In the genomic region with DNA sequence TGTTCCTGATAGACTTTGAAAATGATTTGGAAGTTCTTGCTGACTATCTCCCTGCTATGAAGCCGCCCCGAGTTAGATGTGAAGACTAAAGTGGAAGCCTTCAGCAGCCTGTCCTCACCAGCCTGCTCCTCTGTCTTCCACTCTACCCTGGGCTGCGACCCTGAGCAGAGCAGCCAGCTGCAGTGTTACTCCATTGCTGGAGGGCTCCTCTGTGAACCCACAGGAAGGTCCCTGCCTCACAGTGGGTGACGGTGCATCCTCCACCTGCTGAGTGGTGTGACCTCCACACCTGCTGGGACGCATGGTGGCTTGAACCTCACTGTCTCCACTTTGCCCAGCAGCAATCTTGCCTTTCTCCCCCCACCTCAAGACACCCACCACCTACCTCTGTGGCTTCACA, we compare ENCODE assay signal across 1 cellular context.
TF ChIP-seq lines count a peak whose summit lies in the region.

No MANE protein-coding gene starts in this region.

TF ChIP-seq in GM23338, 12 proteins besides CTCF, POLR2A, EP300 and RAD21 (continued from another document):
- TF ChIP-seq, protein P1, sequence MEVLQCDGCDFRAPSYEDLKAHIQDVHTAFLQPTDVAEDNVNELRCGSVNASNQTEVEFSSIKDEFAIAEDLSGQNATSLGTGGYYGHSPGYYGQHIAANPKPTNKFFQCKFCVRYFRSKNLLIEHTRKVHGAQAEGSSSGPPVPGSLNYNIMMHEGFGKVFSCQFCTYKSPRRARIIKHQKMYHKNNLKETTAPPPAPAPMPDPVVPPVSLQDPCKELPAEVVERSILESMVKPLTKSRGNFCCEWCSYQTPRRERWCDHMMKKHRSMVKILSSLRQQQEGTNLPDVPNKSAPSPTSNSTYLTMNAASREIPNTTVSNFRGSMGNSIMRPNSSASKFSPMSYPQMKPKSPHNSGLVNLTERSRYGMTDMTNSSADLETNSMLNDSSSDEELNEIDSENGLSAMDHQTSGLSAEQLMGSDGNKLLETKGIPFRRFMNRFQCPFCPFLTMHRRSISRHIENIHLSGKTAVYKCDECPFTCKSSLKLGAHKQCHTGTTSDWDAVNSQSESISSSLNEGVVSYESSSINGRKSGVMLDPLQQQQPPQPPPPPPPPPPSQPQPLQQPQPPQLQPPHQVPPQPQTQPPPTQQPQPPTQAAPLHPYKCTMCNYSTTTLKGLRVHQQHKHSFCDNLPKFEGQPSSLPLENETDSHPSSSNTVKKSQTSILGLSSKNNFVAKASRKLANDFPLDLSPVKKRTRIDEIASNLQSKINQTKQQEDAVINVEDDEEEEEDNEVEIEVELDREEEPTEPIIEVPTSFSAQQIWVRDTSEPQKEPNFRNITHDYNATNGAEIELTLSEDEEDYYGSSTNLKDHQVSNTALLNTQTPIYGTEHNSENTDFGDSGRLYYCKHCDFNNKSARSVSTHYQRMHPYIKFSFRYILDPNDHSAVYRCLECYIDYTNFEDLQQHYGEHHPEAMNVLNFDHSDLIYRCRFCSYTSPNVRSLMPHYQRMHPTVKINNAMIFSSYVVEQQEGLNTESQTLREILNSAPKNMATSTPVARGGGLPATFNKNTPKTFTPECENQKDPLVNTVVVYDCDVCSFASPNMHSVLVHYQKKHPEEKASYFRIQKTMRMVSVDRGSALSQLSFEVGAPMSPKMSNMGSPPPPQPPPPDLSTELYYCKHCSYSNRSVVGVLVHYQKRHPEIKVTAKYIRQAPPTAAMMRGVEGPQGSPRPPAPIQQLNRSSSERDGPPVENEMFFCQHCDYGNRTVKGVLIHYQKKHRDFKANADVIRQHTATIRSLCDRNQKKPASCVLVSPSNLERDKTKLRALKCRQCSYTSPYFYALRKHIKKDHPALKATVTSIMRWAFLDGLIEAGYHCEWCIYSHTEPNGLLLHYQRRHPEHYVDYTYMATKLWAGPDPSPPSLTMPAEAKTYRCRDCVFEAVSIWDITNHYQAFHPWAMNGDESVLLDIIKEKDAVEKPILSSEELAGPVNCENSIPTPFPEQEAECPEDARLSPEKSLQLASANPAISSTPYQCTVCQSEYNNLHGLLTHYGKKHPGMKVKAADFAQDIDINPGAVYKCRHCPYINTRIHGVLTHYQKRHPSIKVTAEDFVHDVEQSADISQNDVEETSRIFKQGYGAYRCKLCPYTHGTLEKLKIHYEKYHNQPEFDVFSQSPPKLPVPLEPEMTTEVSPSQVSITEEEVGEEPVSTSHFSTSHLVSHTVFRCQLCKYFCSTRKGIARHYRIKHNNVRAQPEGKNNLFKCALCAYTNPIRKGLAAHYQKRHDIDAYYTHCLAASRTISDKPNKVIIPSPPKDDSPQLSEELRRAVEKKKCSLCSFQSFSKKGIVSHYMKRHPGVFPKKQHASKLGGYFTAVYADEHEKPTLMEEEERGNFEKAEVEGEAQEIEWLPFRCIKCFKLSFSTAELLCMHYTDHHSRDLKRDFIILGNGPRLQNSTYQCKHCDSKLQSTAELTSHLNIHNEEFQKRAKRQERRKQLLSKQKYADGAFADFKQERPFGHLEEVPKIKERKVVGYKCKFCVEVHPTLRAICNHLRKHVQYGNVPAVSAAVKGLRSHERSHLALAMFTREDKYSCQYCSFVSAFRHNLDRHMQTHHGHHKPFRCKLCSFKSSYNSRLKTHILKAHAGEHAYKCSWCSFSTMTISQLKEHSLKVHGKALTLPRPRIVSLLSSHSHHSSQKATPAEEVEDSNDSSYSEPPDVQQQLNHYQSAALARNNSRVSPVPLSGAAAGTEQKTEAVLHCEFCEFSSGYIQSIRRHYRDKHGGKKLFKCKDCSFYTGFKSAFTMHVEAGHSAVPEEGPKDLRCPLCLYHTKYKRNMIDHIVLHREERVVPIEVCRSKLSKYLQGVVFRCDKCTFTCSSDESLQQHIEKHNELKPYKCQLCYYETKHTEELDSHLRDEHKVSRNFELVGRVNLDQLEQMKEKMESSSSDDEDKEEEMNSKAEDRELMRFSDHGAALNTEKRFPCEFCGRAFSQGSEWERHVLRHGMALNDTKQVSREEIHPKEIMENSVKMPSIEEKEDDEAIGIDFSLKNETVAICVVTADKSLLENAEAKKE (CRISPR knock-in tag; IDR thresholded peaks at IDR 0.05), result no peak
- no peak for TF ChIP-seq NANOG (IDR thresholded peaks at IDR 0.05; ENCODE audit: borderline replicate concordance)
